11 cellular contexts compared by ENCODE assay signal in the genomic region with DNA sequence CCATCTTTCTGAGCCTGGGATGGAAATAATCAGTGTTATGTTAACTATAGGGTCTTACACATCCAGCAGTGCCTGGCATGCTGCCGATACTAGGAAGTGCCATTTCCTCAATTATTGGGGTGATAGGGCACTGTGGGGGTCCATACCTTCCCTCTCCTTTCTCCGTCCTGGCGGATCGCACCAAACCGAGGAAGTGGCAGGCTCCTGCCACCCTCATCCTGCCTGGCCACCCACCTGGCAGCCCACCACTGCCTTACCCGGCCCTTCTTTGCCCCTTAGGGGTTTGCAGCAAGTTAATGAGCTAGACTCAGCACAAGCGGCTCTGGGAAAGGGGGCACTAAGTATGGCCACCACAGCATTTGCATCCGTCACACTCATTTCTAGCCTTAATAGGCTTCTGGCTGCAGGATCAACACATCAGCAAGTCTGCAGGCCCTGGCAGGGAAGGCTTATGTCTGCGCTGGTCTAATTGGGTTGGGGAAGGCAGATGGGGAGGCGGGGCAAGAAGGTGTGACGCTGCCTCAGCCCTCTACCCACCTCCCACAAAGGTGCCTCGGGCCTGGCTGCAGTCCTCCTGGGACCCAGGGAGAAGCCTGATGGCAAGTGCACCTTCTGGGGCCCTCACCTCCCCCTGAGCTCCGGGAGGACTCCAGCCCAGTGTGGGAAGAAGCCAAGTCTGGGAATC. TPM values are rescaled to one million over a fixed set of nuclear protein-coding genes. Genes with fewer than 3 reads are reported as not detected.
A peak's percentile ranks its signal among the peaks of the same experiment; 100 is the strongest.
DNase-seq lines count a peak whose midpoint lies in the region; ATAC-seq and TF ChIP-seq lines count a peak whose summit lies in the region.
"Had no signal": no experiment of that assay in that cellular context is flagged by ENCODE, and none has a peak within 500 bp of the region (broad histone marks: within the 10 kb centered on the region; RNA-seq: fewer than 3 reads in every experiment).

No MANE protein-coding gene starts in this region.

- no peaks in the 10 kb centered on the region; the same call in 1 of the 2 replicates for H4K20me1 ChIP-seq in GM23338 (replicated peaks; ENCODE audit: insufficient read depth)

- no peak overlapping the region for H3K4me3 Mint-ChIP-seq in GM23338
- no peak overlapping the region for H3K4me3 Mint-ChIP-seq in stimulated activated naive CD8-positive, alpha-beta T cell treated with anti-CD3 and anti-CD28 coated beads, Interleukin-15, amount 100 ng/mL, for 72 hours
- H3K4me3 Mint-ChIP-seq: activated naive CD8-positive, alpha-beta T cell treated with anti-CD3 and anti-CD28 coated beads, Interleukin-2, amount 10 ng/mL, durations not matched to agents 7 days and 5 days had no signal

- no peak overlapping the region for H2BK120ac ChIP-seq in mesenchymal stem cell (ENCODE audit: low read depth, low read length)

- peaks cover 44% of the 10 kb centered on the region for H3K4me1 ChIP-seq in BE2C
- peaks cover 20% of the 10 kb centered on the region for H3K4me1 ChIP-seq in GM23338 (ENCODE audit: insufficient read depth)
- H3K4me1 ChIP-seq in mesenchymal stem cell (ENCODE audit: control insufficient read depth, insufficient read depth, low read depth, low read length), result peaks cover 32% of the 10 kb centered on the region
- H3K4me1 ChIP-seq in prostate gland (replicated peaks), result peaks cover 13% of the 10 kb centered on the region

- no peak overlapping the region for H3K9ac ChIP-seq in mesenchymal stem cell (ENCODE audit: low read length)

- peaks cover 15% of the 10 kb centered on the region; the same call in 1 of the 2 replicates for H3F3A ChIP-seq in GM23338 (replicated peaks; ENCODE audit: low read depth)

- no peaks in the 10 kb centered on the region; the same call in 2 of the 3 replicates for H3K9me3 Mint-ChIP-seq in GM23338
- H3K9me3 Mint-ChIP-seq in stimulated activated naive CD8-positive, alpha-beta T cell treated with anti-CD3 and anti-CD28 coated beads, Interleukin-15, amount 100 ng/mL, for 72 hours, result no peaks in the 10 kb centered on the region
- H3K9me3 Mint-ChIP-seq: activated naive CD8-positive, alpha-beta T cell treated with anti-CD3 and anti-CD28 coated beads, Interleukin-2, amount 10 ng/mL, durations not matched to agents 7 days and 5 days had no signal

- no peak overlapping the region for H4K8ac ChIP-seq in mesenchymal stem cell (ENCODE audit: low read length)

- H2BK5ac ChIP-seq in mesenchymal stem cell (ENCODE audit: low read depth, low read length, poor library complexity, severe bottlenecking), result no peak overlapping the region

- H2AFZ ChIP-seq in GM23338 (no peak overlapping the region), mesenchymal stem cell (ENCODE audit: low read depth, low read length) (no peak overlapping the region)

- H3K4me3 ChIP-seq in BE2C (ENCODE audit: low read depth, low read length) (no peak overlapping the region), GM23338 (no peak overlapping the region), mesenchymal stem cell (ENCODE audit: insufficient read depth in 1 of 2, low read depth in 1 of 2, low read length in 2 of 2) (no peak overlapping the region), prostate gland (no peak overlapping the region)

- peaks cover 3% of the 10 kb centered on the region for H3K36me3 Mint-ChIP-seq in GM23338 (ENCODE audit: low read depth)

- no peak overlapping the region for H3K23ac ChIP-seq in mesenchymal stem cell (ENCODE audit: low read length in 2 of 2)

- H3K36me3 ChIP-seq in BE2C, result no peaks in the 10 kb centered on the region
- peaks cover 5% of the 10 kb centered on the region; the same call in 1 of the 2 replicates for H3K36me3 ChIP-seq in GM23338 (ENCODE audit: insufficient read depth)
- peaks cover 22 to 35% of the 10 kb centered on the region in 2 experiments for H3K36me3 ChIP-seq in mesenchymal stem cell (ENCODE audit: control insufficient read depth in 1 of 2, insufficient read depth in 2 of 2, low read depth in 1 of 2, low read length in 2 of 2)
- H3K36me3 ChIP-seq in prostate gland, result no peaks in the 10 kb centered on the region

- no peaks in the 10 kb centered on the region for H3K9me3 ChIP-seq in BE2C
- no peaks in the 10 kb centered on the region for H3K9me3 ChIP-seq in mesenchymal stem cell (ENCODE audit: control insufficient read depth, low read length)
- no peaks in the 10 kb centered on the region for H3K9me3 ChIP-seq in prostate gland

- H3K27me3 ChIP-seq in BE2C (no peaks in the 10 kb centered on the region), GM23338 (ENCODE audit: insufficient read depth) (peaks cover 41% of the 10 kb centered on the region), mesenchymal stem cell (ENCODE audit: control insufficient read depth in 1 of 2, insufficient read depth in 1 of 2, low read length in 2 of 2) (peaks cover 0 to 12% of the 10 kb centered on the region in 2 experiments), prostate gland (replicated peaks; ENCODE audit: insufficient read depth) (no peaks in the 10 kb centered on the region)

- ATAC-seq in GM23338 (no peak), GM21619 (IDR thresholded peaks at IDR 0.05; ENCODE audit: unreplicated experiment) (no peak)
- no peak for ATAC-seq in stimulated activated naive CD8-positive, alpha-beta T cell treated with anti-CD3 and anti-CD28 coated beads, Interleukin-15, amount 100 ng/mL, for 72 hours

- peak overlapping the region in 1 of 2 experiments; percentile 24 for H2BK12ac ChIP-seq in mesenchymal stem cell (ENCODE audit: low read length in 2 of 2)

- intact Hi-C loops in prostate gland (cut with DNase I), result loop anchor here (1.0 to 5.0 kb wide), 2 partner anchors 102 to 245 kb away; no protein-coding TSS in a partner anchor

- H3K79me2 ChIP-seq in GM23338 (replicated peaks; ENCODE audit: insufficient read depth), result no peaks in the 10 kb centered on the region

- no peak for TF ChIP-seq POLR2A in prostate gland (IDR thresholded peaks at IDR 0.05)

- DNase-seq in BE2C, result peak; percentile 58
- no peak for DNase-seq in GM23338 (ENCODE audit: low spot score)
- peak; percentile 82 for DNase-seq in SK-N-DZ (ENCODE audit: low spot score)
- no peak for DNase-seq in mesenchymal stem cell
- no peak for DNase-seq in prostate gland (ENCODE audit: low spot score)
- DNase-seq in central memory CD4-positive, alpha-beta T cell, result no peak
- DNase-seq in stimulated activated naive CD8-positive, alpha-beta T cell treated with anti-CD3 and anti-CD28 coated beads, Interleukin-15, amount 100 ng/mL, for 72 hours, result no peak
- DNase-seq: cortex of kidney, NCI-H187 treated with DMSO at 0.1 percent for 48 hours had no signal

- H3K4me1 Mint-ChIP-seq in GM23338, result peaks cover 31% of the 10 kb centered on the region
- peaks cover 41% of the 10 kb centered on the region for H3K4me1 Mint-ChIP-seq in stimulated activated naive CD8-positive, alpha-beta T cell treated with anti-CD3 and anti-CD28 coated beads, Interleukin-15, amount 100 ng/mL, for 72 hours

- 94% methylated on average over 9 of the region's 13 CpGs for WGBS in mesenchymal stem cell
- WGBS in prostate gland, result 72% methylated on average over 13 of the region's 13 CpGs

- H3K4me2 ChIP-seq in GM23338, result 0 out of 2 replicates have a peak overlapping the region, but pooled peaks have one; percentile 90
- H3K4me2 ChIP-seq in mesenchymal stem cell (ENCODE audit: low read length, poor library complexity, severe bottlenecking), result no peak overlapping the region

- no peak overlapping the region for H3K4ac ChIP-seq in mesenchymal stem cell (ENCODE audit: low read depth in 1 of 2, low read length in 2 of 2)

- H3K79me1 ChIP-seq in mesenchymal stem cell (replicated peaks; ENCODE audit: low read length, poor library complexity, severe bottlenecking), result no peaks in the 10 kb centered on the region

- peak overlapping the region; percentile 16 for H4K91ac ChIP-seq in mesenchymal stem cell (ENCODE audit: low read length)

- no peaks in the 10 kb centered on the region for H3K9me2 ChIP-seq in GM23338 (ENCODE audit: insufficient read depth)

- no peak overlapping the region for H3K27ac Mint-ChIP-seq in GM23338
- no peak overlapping the region for H3K27ac Mint-ChIP-seq in stimulated activated naive CD8-positive, alpha-beta T cell treated with anti-CD3 and anti-CD28 coated beads, Interleukin-15, amount 100 ng/mL, for 72 hours
- H3K27ac Mint-ChIP-seq: activated naive CD8-positive, alpha-beta T cell treated with anti-CD3 and anti-CD28 coated beads, Interleukin-2, amount 10 ng/mL, durations not matched to agents 7 days and 5 days had no signal

- no peak overlapping the region for H3K27ac ChIP-seq in GM23338 (ENCODE audit: low read depth)
- H3K27ac ChIP-seq in mesenchymal stem cell (ENCODE audit: low read length, poor library complexity, severe bottlenecking), result no peak overlapping the region
- peak overlapping the region in 1 of 2 donors; percentile 79 for H3K27ac ChIP-seq in prostate gland

- no peak overlapping the region for H3K14ac ChIP-seq in mesenchymal stem cell (ENCODE audit: low read length in 2 of 2)

- H3K27me3 Mint-ChIP-seq in GM23338 (ENCODE audit: insufficient read depth, low read depth, poor library complexity), result peaks cover 55% of the 10 kb centered on the region
- peaks cover 40% of the 10 kb centered on the region for H3K27me3 Mint-ChIP-seq in stimulated activated naive CD8-positive, alpha-beta T cell treated with anti-CD3 and anti-CD28 coated beads, Interleukin-15, amount 100 ng/mL, for 72 hours

- no peak overlapping the region for H2BK15ac ChIP-seq in mesenchymal stem cell (ENCODE audit: low read depth, poor library complexity, severe bottlenecking)

- no peak overlapping the region for H2AK5ac ChIP-seq in mesenchymal stem cell (ENCODE audit: low read length, severe bottlenecking)

- H3K18ac ChIP-seq in mesenchymal stem cell (ENCODE audit: low read depth in 1 of 2, low read length in 2 of 2), result no peak overlapping the region

- no peak for TF ChIP-seq CTCF in BE2C (IDR thresholded peaks at IDR 0.05; ENCODE audit: low read depth, low read length)
- TF ChIP-seq CTCF in GM23338 (conservative IDR thresholded peaks at IDR 0.05; ENCODE audit: low read depth in 2 of 2), result no peak
- no peak for TF ChIP-seq CTCF in prostate gland (IDR thresholded peaks at IDR 0.05)

RNA-seq across cellular contexts. Expression of gene DCAKD, which starts 28.6 kb away (rescaled TPM):
- polyA plus RNA-seq in BE2C (2012; ENCODE audit: insufficient read depth, insufficient read length, low read depth), result 42.5 TPM
- 51.3 and 57.2 TPM in 2 replicates for total RNA-seq in GM23338 (2014; rRNA removed; shearing (Covaris generic))
- polyA plus RNA-seq in GM23338 (2016; fragmentation: Nextera tagmentation; extraction: Ambion mirVana), result 23.7 and 28.7 TPM in 2 replicates
- polyA plus RNA-seq in SK-N-DZ (2014; cell fraction: cytosol; rRNA removed), result 92.0 and 101 TPM in 2 replicates
- polyA plus RNA-seq in SK-N-DZ (2014; cell fraction: nucleus; rRNA removed), result 33.9 and 41.3 TPM in 2 replicates
- 21.4 TPM for polyA plus RNA-seq in mesenchymal stem cell (2013, experiment 1 of 2)
- 21.3 TPM for polyA plus RNA-seq in mesenchymal stem cell (2013, experiment 2 of 2)
- total RNA-seq in prostate gland, result 100 to 1,000 TPM in 1 of 2 donors, 10 to 100 TPM in 1; 91.1 to 111 TPM

RNA-seq across cellular contexts. Expression of gene NMT1, which starts 38.3 kb away (rescaled TPM):
- 327 TPM for polyA plus RNA-seq in BE2C (2012; ENCODE audit: insufficient read depth, insufficient read length, low read depth)
- 80.9 and 95.6 TPM in 2 replicates for total RNA-seq in GM23338 (2014; rRNA removed; shearing (Covaris generic))
- 298 and 327 TPM in 2 replicates for polyA plus RNA-seq in GM23338 (2016; fragmentation: Nextera tagmentation; extraction: Ambion mirVana)
- 85.8 and 99.3 TPM in 2 replicates for polyA plus RNA-seq in SK-N-DZ (2014; cell fraction: cytosol; rRNA removed)
- 81.4 and 99.2 TPM in 2 replicates for polyA plus RNA-seq in SK-N-DZ (2014; cell fraction: nucleus; rRNA removed)
- polyA plus RNA-seq in mesenchymal stem cell (2013, experiment 1 of 2), result 118 TPM
- polyA plus RNA-seq in mesenchymal stem cell (2013, experiment 2 of 2), result 123 TPM
- 10 to 100 TPM; 39.4 to 68.5 TPM for total RNA-seq in prostate gland

RNA-seq across cellular contexts. Expression of gene C1QL1, which starts 54.7 kb away (rescaled TPM):
- polyA plus RNA-seq in BE2C (2012; ENCODE audit: insufficient read depth, insufficient read length, low read depth), result 72.9 TPM
- 4.9 and 14.4 TPM in 2 replicates for total RNA-seq in GM23338 (2014; rRNA removed; shearing (Covaris generic))
- 4.3 and 6.8 TPM in 2 replicates for polyA plus RNA-seq in GM23338 (2016; fragmentation: Nextera tagmentation; extraction: Ambion mirVana)
- polyA plus RNA-seq in SK-N-DZ (2014; cell fraction: cytosol; rRNA removed), result 51.6 and 83.8 TPM in 2 replicates
- polyA plus RNA-seq in SK-N-DZ (2014; cell fraction: nucleus; rRNA removed), result 59.9 and 62.5 TPM in 2 replicates
- 9.0 TPM for polyA plus RNA-seq in mesenchymal stem cell (2013, experiment 1 of 2)
- 9.5 TPM for polyA plus RNA-seq in mesenchymal stem cell (2013, experiment 2 of 2)
- total RNA-seq in prostate gland, result 1 to 10 TPM in 1 of 2 donors, under 1 TPM in 1; 0.87 to 1.1 TPM
- total RNA-seq: activated naive CD8-positive, alpha-beta T cell treated with anti-CD3 and anti-CD28 coated beads, Interleukin-2, amount 10 ng/mL, durations not matched to agents 7 days and 5 days had no signal

Comparison
In these comparisons a context has a peak if more than half of its experiments do, and no peak if none do; other contexts are left out.
1. DNase-seq: peak in BE2C (single experiment) and SK-N-DZ (single experiment); none in GM23338 (single experiment), mesenchymal stem cell (single experiment), prostate gland (single experiment), central memory CD4-positive, alpha-beta T cell (single experiment) and stimulated activated naive CD8-positive, alpha-beta T cell treated with anti-CD3 and anti-CD28 coated beads, Interleukin-15, amount 100 ng/mL, for 72 hours (0 of 2).